In genomic region chr1:112866981-112867380, GRCh38 we compare ENCODE assay signal across 12 cellular contexts.
"Had no signal": no experiment of that assay in that cellular context is flagged by ENCODE, and none has a peak within 500 bp of the region (broad histone marks: within the 10 kb centered on the region; RNA-seq: fewer than 3 reads in every experiment).

No MANE protein-coding gene starts in this region.

- H3K27me3 ChIP-seq: gastrocnemius medialis, tibial artery had no signal

- H3K4me3 Mint-ChIP-seq: activated CD8-positive, alpha-beta memory T cell treated with anti-CD3 and anti-CD28 coated beads, Interleukin-2, amount 10 ng/mL, durations not matched to agents 7 days and 5 days; activated T-cell treated with anti-CD3 and anti-CD28 coated beads, Interleukin-2, amount 50 U/mL, for 24 hours; stimulated activated memory B cell treated with anti-CD40 and anti-IgM and Interleukin-4, amounts not matched to agents 10 μg/mL and 1 μg/mL and 100 μg/mL, for 72 hours had no signal

- H3K9me3 ChIP-seq: gastrocnemius medialis, tibial artery had no signal

- DNase-seq: activated CD4-positive, alpha-beta T cell treated with anti-CD3 and anti-CD28 coated beads for 1 hour; activated CD4-positive, alpha-beta T cell treated with anti-CD3 and anti-CD28 coated beads, Interleukin-2, amount 50 U/mL, for 48 hours; activated CD8-positive, alpha-beta memory T cell treated with anti-CD3 and anti-CD28 coated beads, Interleukin-2, amount 10 ng/mL, durations not matched to agents 7 days and 5 days; activated effector memory CD4-positive, alpha-beta T cell treated with Interleukin-2 at 50 U/mL for 16 hours; activated T-cell treated with anti-CD3 and anti-CD28 coated beads, Interleukin-2, amount 50 U/mL, for 24 hours; amygdala; effector CD4-positive, alpha-beta T cell; gastrocnemius medialis; stimulated activated CD4-positive, alpha-beta T cell treated with anti-CD3 and anti-CD28 coated beads, Interleukin-1b, Interleukin-23, amount 100 ng/mL, for 48 hours; tibial artery had no signal

- H3K36me3 Mint-ChIP-seq: activated CD8-positive, alpha-beta memory T cell treated with anti-CD3 and anti-CD28 coated beads, Interleukin-2, amount 10 ng/mL, durations not matched to agents 7 days and 5 days; activated naive CD4-positive, alpha-beta T cell treated with anti-CD3 and anti-CD28 coated beads, Interleukin-2, amount 50 U/mL, for 72 hours; stimulated activated memory B cell treated with anti-CD40 and anti-IgM and Interleukin-4, amounts not matched to agents 10 μg/mL and 1 μg/mL and 100 μg/mL, for 72 hours had no signal

- H3K9me3 Mint-ChIP-seq: activated naive CD4-positive, alpha-beta T cell treated with anti-CD3 and anti-CD28 coated beads, Interleukin-2, amount 50 U/mL, for 72 hours; activated T-cell treated with anti-CD3 and anti-CD28 coated beads, Interleukin-2, amount 50 U/mL, for 24 hours; stimulated activated memory B cell treated with anti-CD40 and anti-IgM and Interleukin-4, amounts not matched to agents 10 μg/mL and 1 μg/mL and 100 μg/mL, for 72 hours had no signal

- H3K4me3 ChIP-seq: gastrocnemius medialis, tibial artery had no signal

- H3K4me1 ChIP-seq: gastrocnemius medialis, tibial artery had no signal

- H3K36me3 ChIP-seq: gastrocnemius medialis, tibial artery had no signal

- H3K4me1 Mint-ChIP-seq: stimulated activated memory B cell treated with anti-CD40 and anti-IgM and Interleukin-4, amounts not matched to agents 10 μg/mL and 1 μg/mL and 100 μg/mL, for 72 hours had no signal

- H3K27ac Mint-ChIP-seq: activated CD8-positive, alpha-beta memory T cell treated with anti-CD3 and anti-CD28 coated beads, Interleukin-2, amount 10 ng/mL, durations not matched to agents 7 days and 5 days; activated T-cell treated with anti-CD3 and anti-CD28 coated beads, Interleukin-2, amount 50 U/mL, for 24 hours; stimulated activated memory B cell treated with anti-CD40 and anti-IgM and Interleukin-4, amounts not matched to agents 10 μg/mL and 1 μg/mL and 100 μg/mL, for 72 hours had no signal

- H3K27ac ChIP-seq: gastrocnemius medialis, tibial artery had no signal

- ATAC-seq: activated CD8-positive, alpha-beta memory T cell treated with anti-CD3 and anti-CD28 coated beads, Interleukin-2, amount 10 ng/mL, durations not matched to agents 7 days and 5 days; activated naive CD4-positive, alpha-beta T cell treated with anti-CD3 and anti-CD28 coated beads, Interleukin-2, amount 50 U/mL, for 72 hours; gastrocnemius medialis; stimulated activated memory B cell treated with anti-CD40 and anti-IgM and Interleukin-4, amounts not matched to agents 10 μg/mL and 1 μg/mL and 100 μg/mL, for 72 hours had no signal
